Comparison of ENCODE assay signal across 23 cellular contexts in the genomic region with DNA sequence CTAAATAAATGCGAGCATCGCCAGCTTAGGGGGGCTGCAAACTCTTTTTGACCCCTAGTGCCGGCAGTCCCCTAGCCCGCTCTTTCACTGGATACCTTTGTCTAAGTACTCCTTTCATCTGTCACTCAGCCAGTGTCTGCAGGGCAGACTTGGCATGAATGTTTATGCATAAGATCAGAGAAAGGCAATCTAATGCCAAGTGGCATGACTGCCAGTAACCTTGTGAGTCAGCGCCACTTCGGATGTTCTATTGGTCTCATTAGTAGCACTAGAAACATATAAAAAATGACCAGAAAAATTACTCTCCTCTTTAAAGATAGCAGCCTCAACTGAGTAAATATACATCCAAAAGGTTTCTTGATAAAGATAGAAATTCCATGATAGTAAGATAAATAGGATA.
DNase-seq lines count a peak whose midpoint lies in the region; TF ChIP-seq lines count a peak whose summit lies in the region.
"Had no signal": no experiment of that assay in that cellular context is flagged by ENCODE, and none has a peak within 500 bp of the region (broad histone marks: within the 10 kb centered on the region; RNA-seq: fewer than 3 reads in every experiment).

No MANE protein-coding gene starts in this region.

- no peak for TF ChIP-seq POLR2A in breast epithelium (IDR thresholded peaks at IDR 0.05)

- H3K4ac ChIP-seq in trophoblast cell (ENCODE audit: low read depth, low read length): no peak overlapping the region

- POLR2A ChIA-PET in MCF 10A (lab: Yijun Ruan, JAX): interaction anchor here (1.2 to 1.4 kb wide), 2 partner anchors 15 to 27 kb away, joined by 3 to 5 read pairs; no protein-coding TSS in a partner anchor

- H3K36me3 ChIP-seq in breast epithelium (no peaks in the 10 kb centered on the region), trophoblast cell (ENCODE audit: control insufficient read depth in 1 of 2, insufficient read depth in 2 of 2, low read length in 2 of 2) (no peaks in the 10 kb centered on the region)

- H4K91ac ChIP-seq in trophoblast cell (ENCODE audit: low read depth, low read length): no peak overlapping the region

- H3K79me2 ChIP-seq in trophoblast cell (ENCODE audit: control insufficient read depth, insufficient read depth, low read length, poor library complexity): no peaks in the 10 kb centered on the region

- H3K18ac ChIP-seq in trophoblast cell (ENCODE audit: low read length): no peak overlapping the region

- H4K8ac ChIP-seq in trophoblast cell (ENCODE audit: low read depth, low read length): no peak overlapping the region

- CTCF ChIA-PET in MCF 10A (lab: Yijun Ruan, JAX): interaction anchor here (0.6 kb wide), 1 partner anchor 252 kb away, joined by 3 read pairs; no protein-coding TSS in a partner anchor

- no peak overlapping the region for H2BK120ac ChIP-seq in trophoblast cell (ENCODE audit: insufficient read depth, low read length, poor library complexity)

- WGBS in trophoblast cell (ENCODE audit: extremely low coverage, insufficient coverage, insufficient read length): no CpG with 5 or more reads among the region's 6 CpGs

- H3K4me3 ChIP-seq in breast epithelium (no peak overlapping the region), trophoblast cell (ENCODE audit: low read depth, low read length) (no peak overlapping the region)

- H3K4me1 ChIP-seq in breast epithelium (no peaks in the 10 kb centered on the region), trophoblast cell (ENCODE audit: control insufficient read depth in 1 of 2, insufficient read depth in 2 of 2, low read length in 2 of 2) (no peaks in the 10 kb centered on the region)

- no peak overlapping the region for H2BK5ac ChIP-seq in trophoblast cell (ENCODE audit: low read depth, low read length, poor library complexity)

- H3K9me3 ChIP-seq in breast epithelium (peaks cover 0 to 17% of the 10 kb centered on the region in 2 donors), trophoblast cell (ENCODE audit: insufficient read depth, low read depth, low read length) (no peaks in the 10 kb centered on the region)
- H3K9me3 ChIP-seq: SK-N-SH had no signal

- no peak overlapping the region for H2BK12ac ChIP-seq in trophoblast cell (ENCODE audit: low read length)

- H3K4me2 ChIP-seq in trophoblast cell (ENCODE audit: low read length): no peak overlapping the region
- H3K4me2 ChIP-seq: SK-N-SH had no signal

- H3K79me1 ChIP-seq in trophoblast cell (ENCODE audit: low read length): no peaks in the 10 kb centered on the region

- no peak overlapping the region for H3K27ac Mint-ChIP-seq in MCF 10A (ENCODE audit: low read depth, unreplicated experiment)
- H3K27ac Mint-ChIP-seq: B cell; CD4-positive, CD25-positive, alpha-beta regulatory T cell; H9 had no signal

- no peak overlapping the region for H2AK5ac ChIP-seq in trophoblast cell (ENCODE audit: low read length)

- peaks cover 10% of the 10 kb centered on the region for H3K4me1 Mint-ChIP-seq in MCF 10A (ENCODE audit: insufficient read depth, unreplicated experiment)
- H3K4me1 Mint-ChIP-seq: B cell; CD4-positive, CD25-positive, alpha-beta regulatory T cell; H9 had no signal

- H3K9ac ChIP-seq in trophoblast cell (ENCODE audit: low read length): no peak overlapping the region
- H3K9ac ChIP-seq: SK-N-SH had no signal

- H3K27me3 ChIP-seq in breast epithelium (no peaks in the 10 kb centered on the region), trophoblast cell (ENCODE audit: insufficient read depth, low read length) (no peaks in the 10 kb centered on the region)

- no TSS peak for BruUV-seq in MCF 10A (replicated peaks; lab: Mats Ljungman, UMichigan)

- no peaks in the 10 kb centered on the region for H3K36me3 Mint-ChIP-seq in MCF 10A (ENCODE audit: insufficient read depth, unreplicated experiment)

- intact Hi-C loops in MCF 10A (cut with micrococcal nuclease) (no loop called here), breast epithelium (cut with DNase I; ENCODE audit: low total_unique reads) (no loop called here)

- H4K12ac ChIP-seq in trophoblast cell (ENCODE audit: low read depth, low read length): no peak overlapping the region

- no peak overlapping the region for H2AFZ ChIP-seq in trophoblast cell (ENCODE audit: insufficient read depth, low read length, poor library complexity)

- no peaks in the 10 kb centered on the region for H3K9me3 Mint-ChIP-seq in MCF 10A (ENCODE audit: unreplicated experiment)

- no peak overlapping the region for H3K14ac ChIP-seq in trophoblast cell (ENCODE audit: low read length)

- H3K27me3 Mint-ChIP-seq in MCF 10A (ENCODE audit: insufficient read depth, unreplicated experiment): no peaks in the 10 kb centered on the region
- H3K27me3 Mint-ChIP-seq: B cell; CD4-positive, CD25-positive, alpha-beta regulatory T cell had no signal

- DNase-seq in MCF 10A (ENCODE audit: unreplicated experiment) (peak; percentile 88), breast epithelium (ENCODE audit: low spot score in 2 of 2) (no peak), RPMI7951 (ENCODE audit: low read depth) (peak; percentile 26), fibroblast of gingiva (ENCODE audit: low read depth) (peak; percentile 3), NCI-H2196 treated with DMSO at 0.1 percent for 48 hours (lab: John Stamatoyannopoulos, UW; ENCODE audit: unreplicated experiment) (no peak), DMS 273 treated with DMSO at 0.1 percent for 48 hours (lab: John Stamatoyannopoulos, UW) (no peak), trophoblast cell (no peak)
- no peak for DNase-seq in activated CD8-positive, alpha-beta memory T cell treated with anti-CD3 and anti-CD28 coated beads, Interleukin-2, amount 50 U/mL, for 48 hours
- DNase-seq: CD4-positive, CD25-positive, alpha-beta regulatory T cell; COR-L47; DMS153; EL; H9; KG1; MM.1S; NCI-H1092; NCI-H1436 treated with DMSO at 0.1 percent for 48 hours; NCI-H2029; NCI-H69; Right ventricle myocardium superior; SK-N-SH had no signal

- TF ChIP-seq CTCF in MCF 10A (IDR thresholded peaks at IDR 0.05; ENCODE audit: unreplicated experiment) (no peak), breast epithelium (IDR thresholded peaks at IDR 0.05) (no peak)

- H3K4me3 Mint-ChIP-seq in MCF 10A (ENCODE audit: unreplicated experiment): no peak overlapping the region
- H3K4me3 Mint-ChIP-seq: B cell; CD4-positive, CD25-positive, alpha-beta regulatory T cell; H9 had no signal

- H3K27ac ChIP-seq in breast epithelium (no peak overlapping the region), trophoblast cell (ENCODE audit: low read depth, low read length) (no peak overlapping the region)
- H3K27ac ChIP-seq: 22Rv1 had no signal

- no peak overlapping the region for H3K23ac ChIP-seq in trophoblast cell (ENCODE audit: low read length)

Comparison
In these comparisons a context has a peak if more than half of its experiments do, and no peak if none do; other contexts are left out.
1. DNase-seq: peak in MCF 10A (single experiment), RPMI7951 (single experiment) and fibroblast of gingiva (single experiment); none in breast epithelium (0 of 2), NCI-H2196 treated with DMSO at 0.1 percent for 48 hours (single experiment), DMS 273 treated with DMSO at 0.1 percent for 48 hours (single experiment), activated CD8-positive, alpha-beta memory T cell treated with anti-CD3 and anti-CD28 coated beads, Interleukin-2, amount 50 U/mL, for 48 hours (single experiment) and trophoblast cell (0 of 2).